8 cellular contexts compared by ENCODE assay signal in genomic region chr17:39199673-39199985, GRCh38. TPM values are rescaled to one million over a fixed set of nuclear protein-coding genes. Genes with fewer than 3 reads are reported as not detected.
DNase-seq lines count a peak whose midpoint lies in the region; ATAC-seq, FAIRE-seq and TF ChIP-seq lines count a peak whose summit lies in the region.

No MANE protein-coding gene starts in this region.

- no peak for TF ChIP-seq RAD21 in A549 (conservative IDR thresholded peaks at IDR 0.05 in 1 of 2, IDR thresholded peaks at IDR 0.05 in 1 of 2)

- peak overlapping the region; percentile 85 for H3K4me2 ChIP-seq in A549

- H3K4me1 Mint-ChIP-seq in WTC11, result peaks cover 49% of the 10 kb centered on the region

- H3K36me3 Mint-ChIP-seq in WTC11, result peaks cover 44% of the 10 kb centered on the region

- no peak for TF ChIP-seq EP300 in A549 (IDR thresholded peaks at IDR 0.05)

- no peaks in the 10 kb centered on the region; the same call in 1 of the 2 replicates for H3K27me3 Mint-ChIP-seq in WTC11 (ENCODE audit: low read depth)

- peak overlapping the region; percentile 100 for H3K27ac Mint-ChIP-seq in WTC11

- POLR2A ChIA-PET in A549 (lab: Yijun Ruan, JAX) (interaction anchor here (0.6 to 1.6 kb wide), 27 partner anchors 9 to 488 kb away, joined by 3 to 21 read pairs (median 4); partner anchors contain the start of genes ARL5C, CDK12, FBXL20 and LASP1), WTC11 (lab: Charles Lee) (interaction anchor here (0.6 to 1.3 kb wide), 12 partner anchors 9 to 614 kb away, joined by 3 to 16 read pairs (median 4); partner anchors contain the start of gene STAC2)

- peak; percentile 30; the same call in 1 of the 2 replicates for TF ChIP-seq POLR2A in A549 (IDR thresholded peaks at IDR 0.05; ENCODE audit: low read length)

- intact Hi-C loops in left cardiac atrium (cut with DNase I), result no loop called here

- H3K4me3 ChIP-seq in A549 (peak overlapping the region; percentile 96), skin epidermis (peak overlapping the region; percentile 77 to 96 (median 83))

- H3K9me3 Mint-ChIP-seq in WTC11, result no peaks in the 10 kb centered on the region

- ATAC-seq in A549 (peak in 1 of 2 experiments; percentile 5; a peak in 3 of 6 replicates), WTC11 (peak; percentile 2; the same call in 1 of the 2 replicates), left cardiac atrium (peak; percentile 4 to 8), GM19467 (IDR thresholded peaks at IDR 0.05; ENCODE audit: unreplicated experiment) (no peak)

- CTCF ChIA-PET in A549 (lab: Yijun Ruan, JAX), result interaction anchor here (0.7 to 31.5 kb wide), 6 partner anchors 9 to 217 kb away, joined by 3 to 1140 read pairs (median 6); no protein-coding TSS in a partner anchor
- CTCF ChIA-PET in WTC11 (lab: Charles Lee), result interaction anchor here (0.5 to 2.2 kb wide), 15 partner anchors 13 to 774 kb away, joined by 3 to 25 read pairs (median 8); partner anchors contain the start of gene STAC2

- H3K27ac ChIP-seq in A549, result peak overlapping the region; percentile 96
- peak overlapping the region; percentile 95 to 100 (median 99) for H3K27ac ChIP-seq in skin epidermis

- DNase-seq in A549 (ENCODE audit: low read depth in 1 of 2, low spot score in 1 of 2) (no peak), GM19240 (ENCODE audit: insufficient read length, low spot score) (peak; percentile 43), WTC11 (ENCODE audit: low spot score) (no peak), left cardiac atrium (no peak), KG1 (lab: John Stamatoyannopoulos, UW) (no peak), activated gamma-delta T cell (lab: John Stamatoyannopoulos, UW) (no peak)

- no peaks in the 10 kb centered on the region for H3K9me3 ChIP-seq in A549

- H3K4me1 ChIP-seq in A549, result peaks cover 48% of the 10 kb centered on the region

- no peak for FAIRE-seq in A549 (lab: Jason Lieb, UNC)

- H3K4me3 Mint-ChIP-seq in WTC11, result peak overlapping the region; percentile 98

- 8% methylated on average over 14 of the region's 14 CpGs for WGBS in A549 (ENCODE audit: missing lambda C conversion rate)

- no peak for TF ChIP-seq CTCF in A549 (IDR thresholded peaks at IDR 0.05)
- no peak for TF ChIP-seq CTCF in WTC11 (IDR thresholded peaks at IDR 0.05)

TF ChIP-seq in A549, 52 proteins besides CTCF, POLR2A, EP300 and RAD21:
- TF ChIP-seq, protein P1, sequence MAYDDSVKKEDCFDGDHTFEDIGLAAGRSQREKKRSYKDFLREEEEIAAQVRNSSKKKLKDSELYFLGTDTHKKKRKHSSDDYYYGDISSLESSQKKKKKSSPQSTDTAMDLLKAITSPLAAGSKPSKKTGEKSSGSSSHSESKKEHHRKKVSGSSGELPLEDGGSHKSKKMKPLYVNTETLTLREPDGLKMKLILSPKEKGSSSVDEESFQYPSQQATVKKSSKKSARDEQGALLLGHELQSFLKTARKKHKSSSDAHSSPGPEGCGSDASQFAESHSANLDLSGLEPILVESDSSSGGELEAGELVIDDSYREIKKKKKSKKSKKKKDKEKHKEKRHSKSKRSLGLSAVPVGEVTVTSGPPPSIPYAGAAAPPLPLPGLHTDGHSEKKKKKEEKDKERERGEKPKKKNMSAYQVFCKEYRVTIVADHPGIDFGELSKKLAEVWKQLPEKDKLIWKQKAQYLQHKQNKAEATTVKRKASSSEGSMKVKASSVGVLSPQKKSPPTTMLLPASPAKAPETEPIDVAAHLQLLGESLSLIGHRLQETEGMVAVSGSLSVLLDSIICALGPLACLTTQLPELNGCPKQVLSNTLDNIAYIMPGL (CRISPR knock-in tag; IDR thresholded peaks at IDR 0.05; ENCODE audit: borderline replicate concordance), result no peak
- TF ChIP-seq, protein P2, sequence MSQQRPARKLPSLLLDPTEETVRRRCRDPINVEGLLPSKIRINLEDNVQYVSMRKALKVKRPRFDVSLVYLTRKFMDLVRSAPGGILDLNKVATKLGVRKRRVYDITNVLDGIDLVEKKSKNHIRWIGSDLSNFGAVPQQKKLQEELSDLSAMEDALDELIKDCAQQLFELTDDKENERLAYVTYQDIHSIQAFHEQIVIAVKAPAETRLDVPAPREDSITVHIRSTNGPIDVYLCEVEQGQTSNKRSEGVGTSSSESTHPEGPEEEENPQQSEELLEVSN (IDR thresholded peaks at IDR 0.05; ENCODE audit: borderline replicate concordance, low read depth), result peak; percentile 59; the same call in 1 of the 2 replicates
- TF ChIP-seq FOXS1 (CRISPR knock-in tag; IDR thresholded peaks at IDR 0.05), result no peak
- 0 out of 2 replicates have a peak, but pooled peaks have one; percentile 9 for TF ChIP-seq HOXB5 (CRISPR knock-in tag; IDR thresholded peaks at IDR 0.05)

TF ChIP-seq in WTC11, 78 proteins besides CTCF, POLR2A, EP300 and RAD21 (continues in another document):
- TF ChIP-seq HMGA2 (CRISPR knock-in tag; IDR thresholded peaks at IDR 0.05), result no peak
- no peak for TF ChIP-seq NFE2L1 (CRISPR knock-in tag; IDR thresholded peaks at IDR 0.05)
- TF ChIP-seq PRDM15 (CRISPR knock-in tag; IDR thresholded peaks at IDR 0.05), result no peak

RNA-seq across cellular contexts. Expression of gene RPL19, which starts 0.5 kb away (rescaled TPM):
- polyA plus RNA-seq in A549 (2011; rRNA removed), result 1,983 and 2,211 TPM in 2 replicates
- 3,586 and 4,539 TPM in 2 replicates for polyA plus RNA-seq in A549 (2012; cell fraction: cytosol; rRNA removed)
- 1,789 and 1,975 TPM in 2 replicates for polyA plus RNA-seq in A549 (2012; cell fraction: nucleus; rRNA removed)
- 2,724 to 2,918 TPM (median 2,862 TPM) in 3 replicates for polyA plus RNA-seq in A549 (2017; fragmentation: RNase III; extraction: RNeasy Plus Mini Kit Qiagen cat#74134 plus additional on column Dnase treatment)
- 835 and 986 TPM in 2 replicates for polyA minus RNA-seq in A549 (2011; rRNA and poly(A)+ RNA removed)
- total RNA-seq in WTC11 (2021), result 1,970 to 2,019 TPM (median 2,012 TPM) in 3 replicates
- total RNA-seq in left cardiac atrium, result 1,000 to 10,000 TPM; 1,055 to 1,074 TPM

RNA-seq across cellular contexts. Expression of gene CACNB1, which starts 2.2 kb away (rescaled TPM):
- polyA plus RNA-seq in A549 (2011; rRNA removed) (3.2 and 3.6 TPM in 2 replicates), A549 (2017; fragmentation: RNase III; extraction: RNeasy Plus Mini Kit Qiagen cat#74134 plus additional on column Dnase treatment) (3.4 to 4.3 TPM (median 3.9 TPM) in 3 replicates)
- 4.3 and 5.3 TPM in 2 replicates for polyA plus RNA-seq in A549 (2012; cell fraction: cytosol; rRNA removed)
- polyA plus RNA-seq in A549 (2012; cell fraction: nucleus; rRNA removed), result 17.6 and 19.6 TPM in 2 replicates
- polyA minus RNA-seq in A549 (2011; rRNA and poly(A)+ RNA removed), result 8.4 and 10.0 TPM in 2 replicates
- total RNA-seq in WTC11 (2021) (11.2 to 17.0 TPM (median 11.9 TPM) in 3 replicates), left cardiac atrium (1 to 10 TPM; 5.4 to 5.8 TPM)

RNA-seq across cellular contexts. Expression of gene STAC2, which starts 26.1 kb away (rescaled TPM):
- polyA plus RNA-seq in A549 (2011; rRNA removed) (0.03 TPM in 2 replicates), A549 (2017; fragmentation: RNase III; extraction: RNeasy Plus Mini Kit Qiagen cat#74134 plus additional on column Dnase treatment) (0.16 to 0.29 TPM (median 0.26 TPM) in 3 replicates)
- 0.08 and 0.12 TPM in 2 replicates for polyA plus RNA-seq in A549 (2012; cell fraction: cytosol; rRNA removed)
- polyA plus RNA-seq in A549 (2012; cell fraction: nucleus; rRNA removed), result 0.10 TPM in 2 replicates
- 0.15 TPM in 1 of 2 replicates, not detected in the other for polyA minus RNA-seq in A549 (2011; rRNA and poly(A)+ RNA removed)
- total RNA-seq in WTC11 (2021) (3.9 to 4.2 TPM (median 4.0 TPM) in 3 replicates), left cardiac atrium (1 to 10 TPM; 1.4 to 5.9 TPM)

RNA-seq across cellular contexts. Expression of gene ARL5C, which starts 33.7 kb away (rescaled TPM):
- not detected in 2 replicates for polyA plus RNA-seq in A549 (2011; rRNA removed)
- polyA plus RNA-seq in A549 (2012; cell fraction: cytosol; rRNA removed), result not detected in 2 replicates
- 0.01 TPM in 1 of 2 replicates, not detected in the other for polyA plus RNA-seq in A549 (2012; cell fraction: nucleus; rRNA removed)
- polyA plus RNA-seq in A549 (2017; fragmentation: RNase III; extraction: RNeasy Plus Mini Kit Qiagen cat#74134 plus additional on column Dnase treatment), result not detected in 3 replicates
- polyA minus RNA-seq in A549 (2011; rRNA and poly(A)+ RNA removed), result not detected in 2 replicates
- total RNA-seq in WTC11 (2021), result not detected in 3 replicates
- total RNA-seq in left cardiac atrium, result not detected

RNA-seq across cellular contexts. Expression of gene PLXDC1, which starts 48.2 kb away (rescaled TPM):
- 0.36 and 0.77 TPM in 2 replicates for polyA plus RNA-seq in A549 (2011; rRNA removed)
- 0.16 and 0.23 TPM in 2 replicates for polyA plus RNA-seq in A549 (2012; cell fraction: cytosol; rRNA removed)
- 2.0 and 2.4 TPM in 2 replicates for polyA plus RNA-seq in A549 (2012; cell fraction: nucleus; rRNA removed)
- 0.22 to 0.54 TPM (median 0.31 TPM) in 3 replicates for polyA plus RNA-seq in A549 (2017; fragmentation: RNase III; extraction: RNeasy Plus Mini Kit Qiagen cat#74134 plus additional on column Dnase treatment)
- polyA minus RNA-seq in A549 (2011; rRNA and poly(A)+ RNA removed), result 0.29 and 0.79 TPM in 2 replicates
- 4.1 to 5.4 TPM (median 4.1 TPM) in 3 replicates for total RNA-seq in WTC11 (2021)
- 10 to 100 TPM in 1 of 2 donors, 1 to 10 TPM in 1; 7.6 to 18.0 TPM for total RNA-seq in left cardiac atrium
